ENCODE assay signal across 10 cellular contexts in the genomic region with DNA sequence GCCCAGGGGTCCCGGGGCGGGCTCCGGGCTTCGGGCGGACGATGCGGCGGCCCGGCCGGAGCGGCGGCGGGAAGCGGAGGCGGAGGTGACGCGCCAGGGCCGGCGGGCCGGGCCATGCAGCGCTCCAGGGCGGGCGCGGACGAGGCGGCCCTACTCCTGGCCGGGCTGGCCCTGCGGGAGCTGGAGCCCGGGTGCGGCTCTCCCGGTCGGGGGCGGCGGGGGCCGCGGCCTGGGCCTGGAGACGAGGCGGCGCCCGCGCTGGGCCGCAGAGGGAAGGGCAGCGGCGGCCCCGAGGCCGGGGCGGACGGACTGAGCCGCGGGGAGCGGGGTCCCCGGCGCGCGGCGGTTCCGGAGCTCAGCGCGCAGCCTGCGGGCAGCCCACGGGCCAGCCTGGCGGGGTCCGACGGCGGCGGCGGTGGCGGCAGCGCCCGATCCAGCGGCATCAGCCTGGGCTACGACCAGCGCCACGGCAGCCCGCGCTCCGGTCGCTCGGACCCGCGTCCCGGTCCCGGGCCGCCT. TPM values are rescaled to one million over a fixed set of nuclear protein-coding genes. Genes with fewer than 3 reads are reported as not detected.
DNase-seq lines count a peak whose midpoint lies in the region; ATAC-seq and TF ChIP-seq lines count a peak whose summit lies in the region.
"Had no signal": no experiment of that assay in that cellular context is flagged by ENCODE, and none has a peak within 500 bp of the region (broad histone marks: within the 10 kb centered on the region; RNA-seq: fewer than 3 reads in every experiment).

No MANE protein-coding gene starts in this region.

- peak overlapping the region; percentile 79 for H3K9ac ChIP-seq in HUES6 (ENCODE audit: low read length)
- peak overlapping the region in 1 of 2 donors; percentile 69 for H3K9ac ChIP-seq in colonic mucosa (ENCODE audit: low read depth in 2 of 2, low read length in 2 of 2)

- H3K27me3 Mint-ChIP-seq in activated CD4-positive, alpha-beta T cell treated with anti-CD3 and anti-CD28 coated beads for 36 hours, result peaks cover 41% of the 10 kb centered on the region

- H3K4me3 ChIP-seq in HUES6 (ENCODE audit: low read depth, low read length), result peak overlapping the region; percentile 95
- H3K4me3 ChIP-seq in colonic mucosa, result peak overlapping the region; percentile 38
- H3K4me3 ChIP-seq in thyroid gland (replicated peaks in 1 of 3), result peak overlapping the region in 2 of 3 donors; percentile 20 to 46

- H3K36me3 ChIP-seq in HUES6 (ENCODE audit: control insufficient read depth, insufficient read depth, low read length) (no peaks in the 10 kb centered on the region), colonic mucosa (no peaks in the 10 kb centered on the region), thyroid gland (no peaks in the 10 kb centered on the region)

- no peaks in the 10 kb centered on the region for H3K4me1 Mint-ChIP-seq in activated CD4-positive, alpha-beta T cell treated with anti-CD3 and anti-CD28 coated beads for 36 hours

- POLR2A ChIA-PET in activated CD4-positive, alpha-beta T cell treated with anti-CD3 and anti-CD28 coated beads for 36 hours (lab: Charles Lee), result no interaction called here

- ATAC-seq in left colon, result peak; percentile 24
- ATAC-seq in activated CD4-positive, alpha-beta T cell treated with anti-CD3 and anti-CD28 coated beads for 36 hours, result no peak
- ATAC-seq in GM21515 (IDR thresholded peaks at IDR 0.05; ENCODE audit: unreplicated experiment), result no peak
- no peak for ATAC-seq in GM18498 (IDR thresholded peaks at IDR 0.05; ENCODE audit: unreplicated experiment)

- 0% methylated on average over 25 of the region's 84 CpGs; no CpG with 5 or more reads in 1 of the 2 donors for WGBS in thyroid gland, 2 donors

- no peak overlapping the region for H3K27ac ChIP-seq in HUES6 (ENCODE audit: low read depth, low read length)
- H3K27ac ChIP-seq in colonic mucosa, result no peak overlapping the region
- no peak overlapping the region for H3K27ac ChIP-seq in thyroid gland

- no peaks in the 10 kb centered on the region for H3K36me3 Mint-ChIP-seq in activated CD4-positive, alpha-beta T cell treated with anti-CD3 and anti-CD28 coated beads for 36 hours (ENCODE audit: low read depth)

- H3K4me3 Mint-ChIP-seq in activated CD4-positive, alpha-beta T cell treated with anti-CD3 and anti-CD28 coated beads for 36 hours, result no peak overlapping the region
- H3K4me3 Mint-ChIP-seq: stimulated activated naive CD8-positive, alpha-beta T cell treated with anti-CD3 and anti-CD28 coated beads, Interleukin-15, Interleukin-2, amounts not matched to agents 100 ng/mL and 50 ng/mL, for 24 hours had no signal

- H3K4me1 ChIP-seq in HUES6 (ENCODE audit: control insufficient read depth, insufficient read depth, low read length), result peaks cover 17% of the 10 kb centered on the region
- no peaks in the 10 kb centered on the region for H3K4me1 ChIP-seq in colonic mucosa
- peaks cover 11 to 16% of the 10 kb centered on the region in 2 donors for H3K4me1 ChIP-seq in thyroid gland

- TF ChIP-seq POLR2A in thyroid gland (IDR thresholded peaks at IDR 0.05), result no peak

- CTCF ChIA-PET in activated CD4-positive, alpha-beta T cell treated with anti-CD3 and anti-CD28 coated beads for 36 hours (lab: Charles Lee), result interaction anchor here (0.5 to 1.4 kb wide), 2 partner anchors 8 to 19 kb away, joined by 3 to 5 read pairs; no protein-coding TSS in a partner anchor

- no peak overlapping the region for H3K27ac Mint-ChIP-seq in activated CD4-positive, alpha-beta T cell treated with anti-CD3 and anti-CD28 coated beads for 36 hours
- H3K27ac Mint-ChIP-seq: stimulated activated naive CD8-positive, alpha-beta T cell treated with anti-CD3 and anti-CD28 coated beads, Interleukin-15, Interleukin-2, amounts not matched to agents 100 ng/mL and 50 ng/mL, for 24 hours had no signal

- no peaks in the 10 kb centered on the region for H3K9me3 Mint-ChIP-seq in activated CD4-positive, alpha-beta T cell treated with anti-CD3 and anti-CD28 coated beads for 36 hours (ENCODE audit: low read depth)
- H3K9me3 Mint-ChIP-seq: stimulated activated naive CD8-positive, alpha-beta T cell treated with anti-CD3 and anti-CD28 coated beads, Interleukin-15, Interleukin-2, amounts not matched to agents 100 ng/mL and 50 ng/mL, for 24 hours had no signal

- DNase-seq in colonic mucosa, result no peak
- DNase-seq in left colon, result no peak
- DNase-seq in thyroid gland, result peak in 1 of 2 donors; percentile 21
- DNase-seq in activated CD4-positive, alpha-beta T cell treated with anti-CD3 and anti-CD28 coated beads for 36 hours, result no peak
- DNase-seq in anterior cingulate cortex (lab: John Stamatoyannopoulos, UW), result no peak
- DNase-seq: KG1 had no signal

- intact Hi-C loops in colonic mucosa (cut with DNase I) (no loop called here), left colon (cut with DNase I, micrococcal nuclease) (no loop called here), thyroid gland (cut with DNase I) (no loop called here)
- intact Hi-C loops in activated CD4-positive, alpha-beta T cell treated with anti-CD3 and anti-CD28 coated beads for 36 hours (cut with DNase I, micrococcal nuclease), result no loop called here

- peaks cover 19% of the 10 kb centered on the region for H3K27me3 ChIP-seq in HUES6 (ENCODE audit: control insufficient read depth, insufficient read depth, low read length)
- peaks cover 20% of the 10 kb centered on the region for H3K27me3 ChIP-seq in colonic mucosa
- no peaks in the 10 kb centered on the region for H3K27me3 ChIP-seq in thyroid gland

- H3K9me3 ChIP-seq in HUES6 (ENCODE audit: control insufficient read depth, insufficient read depth, low read depth, low read length) (peaks cover 4% of the 10 kb centered on the region; the same call in 1 of the 2 replicates), colonic mucosa (no peaks in the 10 kb centered on the region), thyroid gland (no peaks in the 10 kb centered on the region)

- TF ChIP-seq CTCF in colonic mucosa (IDR thresholded peaks at IDR 0.05) (no peak), thyroid gland (IDR thresholded peaks at IDR 0.05) (no peak)

RNA-seq across cellular contexts. Expression of gene WTIP, which starts 0.4 kb away (rescaled TPM):
- total RNA-seq in colonic mucosa (1 to 10 TPM; 2.1 to 3.6 TPM), left colon (1 to 10 TPM; 1.6 to 3.4 TPM), thyroid gland (10 to 100 TPM; 14.1 to 22.1 (median 16.7) TPM)
- total RNA-seq in activated CD4-positive, alpha-beta T cell treated with anti-CD3 and anti-CD28 coated beads for 36 hours, result 1 to 10 TPM in 1 of 2 experiments, under 1 TPM in 1; 0.60 to 1.0 TPM

RNA-seq across cellular contexts. Expression of gene UBA2, which starts 53.7 kb away (rescaled TPM):
- total RNA-seq in colonic mucosa (10 to 100 TPM; 53.7 to 64.4 TPM), left colon (10 to 100 TPM; 42.8 to 47.4 TPM), thyroid gland (100 to 1,000 TPM in 2 of 4 donors, 10 to 100 TPM in 2; 70.3 to 108 (median 97.7) TPM)
- 100 to 1,000 TPM; 145 to 225 TPM for total RNA-seq in activated CD4-positive, alpha-beta T cell treated with anti-CD3 and anti-CD28 coated beads for 36 hours

Comparison
In these comparisons a context has a peak if more than half of its experiments do, and no peak if none do; other contexts are left out.
1. H3K4me3 ChIP-seq: peak in every context shown above with its lines; median percentile 95 in HUES6; 38 in colonic mucosa; 33 in thyroid gland.